1 cellular context compared by ENCODE assay signal in genomic region chr17:50420419-50421112, GRCh38.
TF ChIP-seq lines count a peak whose summit lies in the region.

No MANE protein-coding gene starts in this region.

TF ChIP-seq in K562, 482 proteins besides CTCF, POLR2A, EP300 and RAD21:
- no peak for TF ChIP-seq TAF7 (tag; IDR thresholded peaks at IDR 0.05)
- no peak for TF ChIP-seq DNMT1 (IDR thresholded peaks at IDR 0.05)
- 0 out of 2 replicates have a peak, but pooled peaks have one; percentile 20 for TF ChIP-seq ZNF589 (CRISPR knock-in tag; IDR thresholded peaks at IDR 0.05; ENCODE audit: low read depth)
- no peak for TF ChIP-seq SNAPC5 (CRISPR knock-in tag; IDR thresholded peaks at IDR 0.05)
- TF ChIP-seq POLR3A (IDR thresholded peaks at IDR 0.05; ENCODE audit: borderline replicate concordance, extremely low read depth, insufficient read depth, insufficient read length): no peak
- no peak for TF ChIP-seq NR0B1 (IDR thresholded peaks at IDR 0.05; ENCODE audit: partially characterized antibody)
- TF ChIP-seq BCOR (IDR thresholded peaks at IDR 0.05): no peak
- no peak for TF ChIP-seq KLF10 (CRISPR knock-in tag; IDR thresholded peaks at IDR 0.05)
- no peak for TF ChIP-seq IFI16 (CRISPR knock-in tag; IDR thresholded peaks at IDR 0.05)
- no peak for TF ChIP-seq NCOR1 (IDR thresholded peaks at IDR 0.05)
- TF ChIP-seq CEBPG (CRISPR knock-in tag; IDR thresholded peaks at IDR 0.05): no peak
- TF ChIP-seq CEBPG (tag; conservative IDR thresholded peaks at IDR 0.05 in 1 of 2, IDR thresholded peaks at IDR 0.05 in 1 of 2): peak in 1 of 2 experiments; percentile 30; a peak in 1 of 4 replicates
- no peak for TF ChIP-seq DIDO1 (tag; IDR thresholded peaks at IDR 0.05; ENCODE audit: low read depth)
- no peak for TF ChIP-seq GATA2 (CRISPR knock-in tag; IDR thresholded peaks at IDR 0.05)
- peak; percentile 82 for TF ChIP-seq CEBPB (tag; IDR thresholded peaks at IDR 0.05)
